In genomic region chr20:50306478-50307423, GRCh38 we compare ENCODE assay signal across 11 cellular contexts.
DNase-seq lines count a peak whose midpoint lies in the region; ATAC-seq, FAIRE-seq and TF ChIP-seq lines count a peak whose summit lies in the region.
"Had no signal": no experiment of that assay in that cellular context is flagged by ENCODE, and none has a peak within 500 bp of the region (broad histone marks: within the 10 kb centered on the region; RNA-seq: fewer than 3 reads in every experiment).

No MANE protein-coding gene starts in this region.

- peak overlapping the region; percentile 82 for H2BK120ac ChIP-seq in mesenchymal stem cell (ENCODE audit: low read depth, low read length)

- H3K27ac ChIP-seq in GM23338 (ENCODE audit: low read depth) (no peak overlapping the region), breast epithelium (peak overlapping the region; percentile 91 to 96), mesenchymal stem cell (ENCODE audit: low read length, poor library complexity, severe bottlenecking) (no peak overlapping the region), small intestine (ENCODE audit: low read depth in 1 of 2, low read length in 1 of 2) (peak overlapping the region; percentile 72 to 89)
- H3K27ac ChIP-seq in effector memory CD4-positive, alpha-beta T cell (ENCODE audit: insufficient read depth, low read length, poor library complexity, severe bottlenecking), result no peak overlapping the region
- H3K27ac ChIP-seq: BLaER1 had no signal

- no peak for ATAC-seq in GM23338
- ATAC-seq: esophagus mucosa had no signal

- FAIRE-seq in small intestine (lab: Jason Lieb, UNC), result no peak
- FAIRE-seq: urothelium cell line had no signal

- H2BK12ac ChIP-seq in mesenchymal stem cell (ENCODE audit: low read length in 2 of 2), result peak overlapping the region; percentile 81 to 98

- H3K4me2 ChIP-seq in GM23338, result no peak overlapping the region; the same call in 1 of the 2 replicates
- H3K4me2 ChIP-seq in mesenchymal stem cell (ENCODE audit: low read length, poor library complexity, severe bottlenecking), result no peak overlapping the region
- H3K4me2 ChIP-seq: BLaER1 had no signal

- WGBS in mesenchymal stem cell, result 89% methylated on average over 13 of the region's 13 CpGs
- 65 to 72% (median 69%) methylated on average over 12 to 13 of the region's 13 CpGs for whole genome bisulfite sequencing in small intestine, 3 donors

- peak overlapping the region; percentile 72 for H2AFZ ChIP-seq in GM23338
- H2AFZ ChIP-seq in mesenchymal stem cell (ENCODE audit: low read depth, low read length), result no peak overlapping the region

- DNase-seq in GM23338 (ENCODE audit: low spot score), result no peak
- DNase-seq in breast epithelium (ENCODE audit: low spot score in 2 of 2), result no peak
- no peak for DNase-seq in mesenchymal stem cell
- DNase-seq in small intestine, result no peak
- no peak for DNase-seq in AG20443 (ENCODE audit: low spot score)
- no peak for DNase-seq in effector memory CD4-positive, alpha-beta T cell
- no peak for DNase-seq in activated CD4-positive, alpha-beta T cell treated with anti-CD3 and anti-CD28 coated beads, Interleukin-2, amount 50 U/mL, for 48 hours
- no peak for DNase-seq in NCI-H2196 treated with DMSO at 0.1 percent for 48 hours (lab: John Stamatoyannopoulos, UW; ENCODE audit: unreplicated experiment)

- H3K4ac ChIP-seq in mesenchymal stem cell (ENCODE audit: low read depth in 1 of 2, low read length in 2 of 2), result peak overlapping the region; percentile 83 to 92

- H3K4me1 Mint-ChIP-seq in GM23338, result peaks cover 27% of the 10 kb centered on the region

- H3K4me1 ChIP-seq in GM23338 (ENCODE audit: insufficient read depth) (peaks cover 11% of the 10 kb centered on the region; the same call in 1 of the 2 replicates), breast epithelium (peaks cover 20 to 43% of the 10 kb centered on the region in 2 donors), mesenchymal stem cell (ENCODE audit: control insufficient read depth, insufficient read depth, low read depth, low read length) (peaks cover 46% of the 10 kb centered on the region), small intestine (ENCODE audit: control insufficient read depth in 2 of 2, insufficient read depth in 1 of 2, low read depth in 1 of 2, low read length in 1 of 2) (peaks cover 11 to 12% of the 10 kb centered on the region in 2 donors)
- H3K4me1 ChIP-seq in effector memory CD4-positive, alpha-beta T cell (ENCODE audit: control insufficient read depth, insufficient read depth, low read length, poor library complexity, severe bottlenecking), result no peaks in the 10 kb centered on the region

- H3K27me3 ChIP-seq in GM23338 (ENCODE audit: insufficient read depth), result no peaks in the 10 kb centered on the region
- H3K27me3 ChIP-seq in breast epithelium, result no peaks in the 10 kb centered on the region
- H3K27me3 ChIP-seq in mesenchymal stem cell (ENCODE audit: control insufficient read depth in 1 of 2, insufficient read depth in 1 of 2, low read length in 2 of 2), result no peaks in the 10 kb centered on the region
- H3K27me3 ChIP-seq in small intestine (ENCODE audit: control insufficient read depth in 2 of 2, insufficient read depth in 2 of 2, low read length in 2 of 2), result no peaks in the 10 kb centered on the region
- no peaks in the 10 kb centered on the region for H3K27me3 ChIP-seq in effector memory CD4-positive, alpha-beta T cell (replicated peaks; ENCODE audit: control insufficient read depth, insufficient read depth, low read length, poor library complexity, severe bottlenecking)
- H3K27me3 ChIP-seq: BLaER1 had no signal

- H3K4me3 Mint-ChIP-seq in GM23338, result no peak overlapping the region

- no peak for TF ChIP-seq POLR2A in breast epithelium (IDR thresholded peaks at IDR 0.05)

- intact Hi-C loops in breast epithelium (cut with DNase I; ENCODE audit: low total_unique reads), result loop anchor here (2.0 kb wide), 1 partner anchor 114 kb away; no protein-coding TSS in a partner anchor

- H3F3A ChIP-seq in GM23338 (replicated peaks; ENCODE audit: low read depth), result no peaks in the 10 kb centered on the region

- peak overlapping the region; percentile 90 for H3K9ac ChIP-seq in mesenchymal stem cell (ENCODE audit: low read length)
- H3K9ac ChIP-seq: BLaER1 had no signal

- no peak overlapping the region for H3K4me3 ChIP-seq in GM23338
- H3K4me3 ChIP-seq in breast epithelium, result peak overlapping the region in 1 of 3 donors; percentile 21
- no peak overlapping the region for H3K4me3 ChIP-seq in mesenchymal stem cell (ENCODE audit: insufficient read depth in 1 of 2, low read depth in 1 of 2, low read length in 2 of 2)
- H3K4me3 ChIP-seq in small intestine (ENCODE audit: low read depth in 1 of 2, low read length in 2 of 2), result no peak overlapping the region
- H3K4me3 ChIP-seq in effector memory CD4-positive, alpha-beta T cell (ENCODE audit: insufficient read depth, low read depth, low read length, poor library complexity, severe bottlenecking), result no peak overlapping the region
- H3K4me3 ChIP-seq: BLaER1 had no signal

- peak overlapping the region in 1 of 2 experiments; percentile 76 for H3K14ac ChIP-seq in mesenchymal stem cell (ENCODE audit: low read length in 2 of 2)

- no peaks in the 10 kb centered on the region for H3K79me2 ChIP-seq in GM23338 (replicated peaks; ENCODE audit: insufficient read depth)

- H4K8ac ChIP-seq in mesenchymal stem cell (ENCODE audit: low read length), result peak overlapping the region; percentile 21

- peaks cover 8% of the 10 kb centered on the region for H3K27me3 Mint-ChIP-seq in GM23338 (ENCODE audit: insufficient read depth, low read depth, poor library complexity)

- TF ChIP-seq CTCF in GM23338 (conservative IDR thresholded peaks at IDR 0.05; ENCODE audit: low read depth in 2 of 2) (no peak), breast epithelium (IDR thresholded peaks at IDR 0.05) (no peak)

- no peak overlapping the region for H2AK5ac ChIP-seq in mesenchymal stem cell (ENCODE audit: low read length, severe bottlenecking)

- H3K23ac ChIP-seq in mesenchymal stem cell (ENCODE audit: low read length in 2 of 2), result peak overlapping the region in 1 of 2 experiments; percentile 6

- no peaks in the 10 kb centered on the region for H4K20me1 ChIP-seq in GM23338 (replicated peaks; ENCODE audit: insufficient read depth)
- H4K20me1 ChIP-seq: BLaER1 had no signal

- no peak overlapping the region for H3K27ac Mint-ChIP-seq in GM23338

- H3K36me3 ChIP-seq in GM23338 (ENCODE audit: insufficient read depth) (no peaks in the 10 kb centered on the region), breast epithelium (no peaks in the 10 kb centered on the region), mesenchymal stem cell (ENCODE audit: control insufficient read depth in 1 of 2, insufficient read depth in 2 of 2, low read depth in 1 of 2, low read length in 2 of 2) (no peaks in the 10 kb centered on the region), small intestine (ENCODE audit: control insufficient read depth in 2 of 2, insufficient read depth in 2 of 2, low read length in 2 of 2) (no peaks in the 10 kb centered on the region)
- no peaks in the 10 kb centered on the region for H3K36me3 ChIP-seq in effector memory CD4-positive, alpha-beta T cell (ENCODE audit: control insufficient read depth, insufficient read depth, low read length)
- H3K36me3 ChIP-seq: BLaER1 had no signal

- no peaks in the 10 kb centered on the region for H3K9me3 Mint-ChIP-seq in GM23338

- no peak overlapping the region for H2BK5ac ChIP-seq in mesenchymal stem cell (ENCODE audit: low read depth, low read length, poor library complexity, severe bottlenecking)

- no peaks in the 10 kb centered on the region for H3K36me3 Mint-ChIP-seq in GM23338 (ENCODE audit: low read depth)

- no peaks in the 10 kb centered on the region for H3K79me1 ChIP-seq in mesenchymal stem cell (replicated peaks; ENCODE audit: low read length, poor library complexity, severe bottlenecking)

- H3K9me3 ChIP-seq in breast epithelium, result no peaks in the 10 kb centered on the region
- H3K9me3 ChIP-seq in mesenchymal stem cell (ENCODE audit: control insufficient read depth, low read length), result no peaks in the 10 kb centered on the region
- H3K9me3 ChIP-seq in small intestine (ENCODE audit: control insufficient read depth, low read depth), result no peaks in the 10 kb centered on the region
- H3K9me3 ChIP-seq in effector memory CD4-positive, alpha-beta T cell (ENCODE audit: control insufficient read depth, low read length), result no peaks in the 10 kb centered on the region
- H3K9me3 ChIP-seq: BLaER1 had no signal

- no peaks in the 10 kb centered on the region for H3K9me2 ChIP-seq in GM23338 (ENCODE audit: insufficient read depth)

- peak overlapping the region; percentile 79 for H4K91ac ChIP-seq in mesenchymal stem cell (ENCODE audit: low read length)

- peak overlapping the region; percentile 17 for H2BK15ac ChIP-seq in mesenchymal stem cell (ENCODE audit: low read depth, poor library complexity, severe bottlenecking)

- peak overlapping the region; percentile 29 to 98 for H3K18ac ChIP-seq in mesenchymal stem cell (ENCODE audit: low read depth in 1 of 2, low read length in 2 of 2)

TF ChIP-seq in GM23338, 12 proteins besides CTCF, POLR2A, EP300 and RAD21 (continues in another document):
- no peak for TF ChIP-seq STAT1 (IDR thresholded peaks at IDR 0.05; ENCODE audit: unreplicated experiment)
- no peak for TF ChIP-seq JUNB (IDR thresholded peaks at IDR 0.05; ENCODE audit: unreplicated experiment)

Comparison
In these comparisons a context has a peak if more than half of its experiments do, and no peak if none do; other contexts are left out.
1. H3K27ac ChIP-seq: peak in breast epithelium (2 of 2) and small intestine (2 of 2); none in GM23338 (single experiment), mesenchymal stem cell (single experiment) and effector memory CD4-positive, alpha-beta T cell (single experiment).